9 cellular contexts compared by ENCODE assay signal in genomic region chr3:12553921-12554391, GRCh38. TPM values are rescaled to one million over a fixed set of nuclear protein-coding genes. Genes with fewer than 3 reads are reported as not detected.
DNase-seq lines count a peak whose midpoint lies in the region; ATAC-seq, FAIRE-seq and TF ChIP-seq lines count a peak whose summit lies in the region.
"Had no signal": no experiment of that assay in that cellular context is flagged by ENCODE, and none has a peak within 500 bp of the region (broad histone marks: within the 10 kb centered on the region; RNA-seq: fewer than 3 reads in every experiment).

No MANE protein-coding gene starts in this region.

- peaks cover 30% of the 10 kb centered on the region for H3K4me1 Mint-ChIP-seq in activated CD8-positive, alpha-beta memory T cell treated with anti-CD3 and anti-CD28 coated beads, Interleukin-2, amount 10 ng/mL, durations not matched to agents 7 days and 5 days

- CTCF ChIA-PET in activated CD8-positive, alpha-beta memory T cell treated with anti-CD3 and anti-CD28 coated beads, Interleukin-2, amount 10 ng/mL, durations not matched to agents 7 days and 5 days (lab: Charles Lee) = interaction anchor here (0.6 kb wide), 2 partner anchors 11 to 110 kb away, joined by 3 read pairs; partner anchors contain the start of gene RAF1

- no peak for TF ChIP-seq POLR2A in H54 (IDR thresholded peaks at IDR 0.05; ENCODE audit: low read depth, low read length)

- no peaks in the 10 kb centered on the region for H3K36me3 Mint-ChIP-seq in activated CD8-positive, alpha-beta memory T cell treated with anti-CD3 and anti-CD28 coated beads, Interleukin-2, amount 10 ng/mL, durations not matched to agents 7 days and 5 days

- H3K27ac Mint-ChIP-seq in activated CD8-positive, alpha-beta memory T cell treated with anti-CD3 and anti-CD28 coated beads, Interleukin-2, amount 10 ng/mL, durations not matched to agents 7 days and 5 days = no peak overlapping the region

- DNase-seq in DMS114 treated with DMSO at 0.1 percent for 48 hours (lab: John Stamatoyannopoulos, UW; ENCODE audit: unreplicated experiment) = peak; percentile 72
- no peak for DNase-seq in LNCaP clone FGC (ENCODE audit: low read depth)
- DNase-seq in activated CD8-positive, alpha-beta memory T cell treated with anti-CD3 and anti-CD28 coated beads, Interleukin-2, amount 10 ng/mL, durations not matched to agents 7 days and 5 days = no peak
- peak; percentile 31 for DNase-seq in globus pallidus (ENCODE audit: low spot score)
- peak; percentile 85 for DNase-seq in retina
- DNase-seq in H54 (ENCODE audit: insufficient read length, low spot score) = no peak
- DNase-seq in SKM-1 (lab: John Stamatoyannopoulos, UW; ENCODE audit: unreplicated experiment) = no peak

- FAIRE-seq in H54 (lab: Jason Lieb, UNC) = no peak

- H3K27me3 Mint-ChIP-seq in activated CD8-positive, alpha-beta memory T cell treated with anti-CD3 and anti-CD28 coated beads, Interleukin-2, amount 10 ng/mL, durations not matched to agents 7 days and 5 days = peaks cover 38% of the 10 kb centered on the region

- H3K4me3 Mint-ChIP-seq in activated CD8-positive, alpha-beta memory T cell treated with anti-CD3 and anti-CD28 coated beads, Interleukin-2, amount 10 ng/mL, durations not matched to agents 7 days and 5 days = peak overlapping the region; percentile 82

- H3K4me3 ChIP-seq in LNCaP clone FGC (ENCODE audit: low read depth, low read length) = peak overlapping the region; percentile 28

- ATAC-seq in activated CD8-positive, alpha-beta memory T cell treated with anti-CD3 and anti-CD28 coated beads, Interleukin-2, amount 10 ng/mL, durations not matched to agents 7 days and 5 days = no peak
- ATAC-seq in GM18498 (IDR thresholded peaks at IDR 0.05; ENCODE audit: unreplicated experiment) = no peak

- TF ChIP-seq CTCF in LNCaP clone FGC (IDR thresholded peaks at IDR 0.05; ENCODE audit: control insufficient read depth, extremely low read depth, insufficient read depth) = no peak

- H3K9me3 Mint-ChIP-seq in activated CD8-positive, alpha-beta memory T cell treated with anti-CD3 and anti-CD28 coated beads, Interleukin-2, amount 10 ng/mL, durations not matched to agents 7 days and 5 days (ENCODE audit: low read depth) = no peaks in the 10 kb centered on the region

RNA-seq across cellular contexts. Expression of gene MKRN2, which starts 2.9 kb away (rescaled TPM):
- total RNA-seq in activated CD8-positive, alpha-beta memory T cell treated with anti-CD3 and anti-CD28 coated beads, Interleukin-2, amount 10 ng/mL, durations not matched to agents 7 days and 5 days = 10 to 100 TPM; 20.3 to 22.4 TPM

RNA-seq across cellular contexts. Expression of gene MKRN2OS, which starts 8.7 kb away (rescaled TPM):
- not detected for total RNA-seq in activated CD8-positive, alpha-beta memory T cell treated with anti-CD3 and anti-CD28 coated beads, Interleukin-2, amount 10 ng/mL, durations not matched to agents 7 days and 5 days
- total RNA-seq: T-helper 1 cell treated with Interleukin-12 subunit alpha and Interleukin-12 subunit beta and Interleukin-4 antibody, amounts not matched to agents 30 ng/mL and 1 ng/mL, for 36 hours had no signal

Comparison
In these comparisons a context has a peak if more than half of its experiments do, and no peak if none do; other contexts are left out.
1. DNase-seq: peak in DMS114 treated with DMSO at 0.1 percent for 48 hours (single experiment), globus pallidus (single experiment) and retina (single experiment); none in LNCaP clone FGC (single experiment), activated CD8-positive, alpha-beta memory T cell treated with anti-CD3 and anti-CD28 coated beads, Interleukin-2, amount 10 ng/mL, durations not matched to agents 7 days and 5 days (single experiment), H54 (single experiment) and SKM-1 (single experiment).